ENCODE assay signal across 14 cellular contexts in the genomic region with DNA sequence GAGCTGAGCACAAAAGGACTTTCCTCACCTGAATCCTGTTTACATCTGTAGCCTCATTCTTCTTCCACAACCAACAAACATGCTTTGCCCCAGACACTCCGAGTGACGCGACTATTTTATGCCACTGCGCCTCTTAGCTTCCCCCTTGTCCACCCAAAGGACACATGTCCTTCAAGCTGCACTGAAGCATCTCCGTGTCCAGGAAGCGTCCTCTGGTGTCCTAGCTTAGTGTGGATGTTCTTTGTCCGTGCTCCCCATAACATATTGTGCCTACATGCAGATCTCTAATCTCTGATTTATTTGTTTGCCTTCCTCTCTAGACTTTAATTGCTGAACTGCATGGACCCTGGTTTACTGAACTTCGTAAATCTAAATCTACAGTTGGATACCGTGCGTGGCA. TPM values are rescaled to one million over a fixed set of nuclear protein-coding genes. Genes with fewer than 3 reads are reported as not detected.
DNase-seq lines count a peak whose midpoint lies in the region; ATAC-seq and TF ChIP-seq lines count a peak whose summit lies in the region.
"Had no signal": no experiment of that assay in that cellular context is flagged by ENCODE, and none has a peak within 500 bp of the region (broad histone marks: within the 10 kb centered on the region; RNA-seq: fewer than 3 reads in every experiment).

No MANE protein-coding gene starts in this region.

- H3K9me2 ChIP-seq in Karpas-422 (replicated peaks; ENCODE audit: insufficient read depth, low read length) (no peaks in the 10 kb centered on the region), PC-3 (replicated peaks; ENCODE audit: low read length) (no peaks in the 10 kb centered on the region)

- H2BK120ac ChIP-seq in neuronal stem cell (ENCODE audit: low read depth, low read length), result no peak overlapping the region

- H3K4me3 ChIP-seq in Karpas-422 (ENCODE audit: low read length) (no peak overlapping the region), PC-3 (ENCODE audit: low read length) (peak overlapping the region; percentile 21; the same call in 1 of the 2 replicates), neuronal stem cell (ENCODE audit: low read length in 2 of 2) (no peak overlapping the region)
- H3K4me3 ChIP-seq: BLaER1 treated with 17β-estradiol and CSF1 and Interleukin-3, amounts not matched to agents 10 nM and 100 nM; GM12878; K562 had no signal

- H3K27me3 ChIP-seq in Karpas-422 (ENCODE audit: low read length) (no peaks in the 10 kb centered on the region), PC-3 (ENCODE audit: low read length) (peaks cover 9% of the 10 kb centered on the region), neuronal stem cell (ENCODE audit: control insufficient read depth in 3 of 3, insufficient read depth in 3 of 3, low read depth in 1 of 3, low read length in 3 of 3) (no peaks in the 10 kb centered on the region)
- H3K27me3 ChIP-seq: BLaER1 treated with 17β-estradiol and CSF1 and Interleukin-3, amounts not matched to agents 10 nM and 100 nM had no signal

- POLR2A ChIA-PET in PC-3 (lab: Charles Lee; ENCODE audit: unreplicated experiment), result no interaction called here

- no peak overlapping the region for H3K18ac ChIP-seq in neuronal stem cell (ENCODE audit: low read length)

- H2BK12ac ChIP-seq in neuronal stem cell (ENCODE audit: low read length), result no peak overlapping the region

- no TSS peak for BruUV-seq in PC-3 (replicated peaks; lab: Mats Ljungman, UMichigan)

- H3K36me3 ChIP-seq in Karpas-422 (ENCODE audit: insufficient read depth, low read length) (no peaks in the 10 kb centered on the region), PC-3 (ENCODE audit: low read depth, low read length) (no peaks in the 10 kb centered on the region), neuronal stem cell (replicated peaks in 1 of 2; ENCODE audit: control insufficient read depth in 2 of 2, insufficient read depth in 2 of 2, low read length in 2 of 2) (no peaks in the 10 kb centered on the region)
- H3K36me3 ChIP-seq: BLaER1 treated with 17β-estradiol and CSF1 and Interleukin-3, amounts not matched to agents 10 nM and 100 nM had no signal

- no peak overlapping the region for H3K9ac ChIP-seq in Karpas-422 (ENCODE audit: low read length)
- H3K9ac ChIP-seq in PC-3 (ENCODE audit: low read length), result no peak overlapping the region
- no peak overlapping the region for H3K9ac ChIP-seq in neuronal stem cell (ENCODE audit: low read depth, low read length, poor library complexity)
- H3K9ac ChIP-seq: BLaER1 treated with 17β-estradiol and CSF1 and Interleukin-3, amounts not matched to agents 10 nM and 100 nM had no signal

- DNase-seq in DMS153 treated with DMSO at 0.1 percent for 48 hours (lab: John Stamatoyannopoulos, UW; ENCODE audit: unreplicated experiment), result peak; percentile 7
- DNase-seq in DMS153 (lab: John Stamatoyannopoulos, UW), result no peak
- no peak for DNase-seq in Karpas-422
- DNase-seq in PC-3, result no peak
- DNase-seq in neuronal stem cell (ENCODE audit: low spot score), result no peak
- no peak for DNase-seq in activated CD4-positive, alpha-beta T cell treated with anti-CD3 and anti-CD28 coated beads for 4 hours
- DNase-seq: NCI-H510A treated with DMSO at 0.1 percent for 48 hours, Right ventricle myocardium superior had no signal

- no CpG with 5 or more reads among the region's 10 CpGs for WGBS in neuronal stem cell (ENCODE audit: extremely low coverage in 2 of 2, insufficient read length in 2 of 2, insufficient replicate concordance in 1 of 2), 2 donors

- CTCF ChIA-PET in PC-3 (lab: Charles Lee), result no interaction called here

- H3K4ac ChIP-seq in neuronal stem cell (ENCODE audit: low read length), result no peak overlapping the region

- no peak overlapping the region for H2AK5ac ChIP-seq in neuronal stem cell (ENCODE audit: low read depth, low read length)

- H4K8ac ChIP-seq in neuronal stem cell (ENCODE audit: low read depth, low read length), result no peak overlapping the region

- ATAC-seq in PC-3, result no peak
- no peak for ATAC-seq in HG02938 (IDR thresholded peaks at IDR 0.05; ENCODE audit: unreplicated experiment)
- ATAC-seq in activated CD4-positive, CD25-positive, alpha-beta regulatory T cell treated with anti-CD3 and anti-CD28 coated beads, Interleukin-2, amount 50 U/mL, for 24 hours, result no peak
- ATAC-seq: GM12878, K562 had no signal

- H4K20me1 ChIP-seq in Karpas-422 (ENCODE audit: insufficient read depth, low read depth, low read length) (no peaks in the 10 kb centered on the region), PC-3 (ENCODE audit: low read length) (no peaks in the 10 kb centered on the region)
- H4K20me1 ChIP-seq: BLaER1 treated with 17β-estradiol and CSF1 and Interleukin-3, amounts not matched to agents 10 nM and 100 nM had no signal

- no peak overlapping the region for H4K91ac ChIP-seq in neuronal stem cell (ENCODE audit: low read depth, low read length, poor library complexity)

- H3K4me1 ChIP-seq in Karpas-422 (ENCODE audit: low read length) (peaks cover 27% of the 10 kb centered on the region), PC-3 (ENCODE audit: insufficient read depth, low read length) (no peaks in the 10 kb centered on the region), neuronal stem cell (ENCODE audit: control insufficient read depth in 2 of 2, insufficient read depth in 1 of 2, low read depth in 1 of 2, low read length in 2 of 2) (peaks cover 2 to 7% of the 10 kb centered on the region in 2 donors)

- no peak overlapping the region for H3K23ac ChIP-seq in neuronal stem cell (ENCODE audit: low read depth, low read length, poor library complexity)

- no peak overlapping the region for H3K14ac ChIP-seq in neuronal stem cell (ENCODE audit: low read length)

- no peak for TF ChIP-seq CTCF in PC-3 (conservative IDR thresholded peaks at IDR 0.05; ENCODE audit: low read depth, low read length)

- no peak overlapping the region for H2BK5ac ChIP-seq in neuronal stem cell (ENCODE audit: low read length)

- no peaks in the 10 kb centered on the region for H3K9me3 ChIP-seq in Karpas-422 (ENCODE audit: low read length)
- no peaks in the 10 kb centered on the region for H3K9me3 ChIP-seq in PC-3 (ENCODE audit: low read length)
- H3K9me3 ChIP-seq in neuronal stem cell (replicated peaks in 1 of 2; ENCODE audit: control insufficient read depth in 2 of 2, insufficient read depth in 1 of 2, low read depth in 1 of 2, low read length in 2 of 2), result peaks cover 0 to 2% of the 10 kb centered on the region in 2 donors

- H2AFZ ChIP-seq in Karpas-422 (ENCODE audit: low read length) (peak overlapping the region; percentile 68; the same call in 1 of the 2 replicates), PC-3 (ENCODE audit: low read length) (no peak overlapping the region), neuronal stem cell (ENCODE audit: low read length) (peak overlapping the region; percentile 7)

- peak overlapping the region; percentile 55 for H3K4me2 ChIP-seq in Karpas-422 (ENCODE audit: low read depth, low read length, poor library complexity, severe bottlenecking)
- peak overlapping the region; percentile 34 for H3K4me2 ChIP-seq in PC-3 (ENCODE audit: low read length)
- H3K4me2 ChIP-seq in neuronal stem cell (ENCODE audit: insufficient read depth, low read length, poor library complexity, severe bottlenecking), result no peak overlapping the region
- H3K4me2 ChIP-seq: BLaER1 treated with 17β-estradiol and CSF1 and Interleukin-3, amounts not matched to agents 10 nM and 100 nM had no signal

- H3K27ac ChIP-seq in Karpas-422 (ENCODE audit: low read length), result no peak overlapping the region
- H3K27ac ChIP-seq in PC-3 (ENCODE audit: low read length), result no peak overlapping the region
- H3K27ac ChIP-seq in neuronal stem cell (replicated peaks; ENCODE audit: low read length), result no peak overlapping the region
- H3K27ac ChIP-seq: 22Rv1; BLaER1 treated with 17β-estradiol and CSF1 and Interleukin-3, amounts not matched to agents 10 nM and 100 nM had no signal

- H3K79me2 ChIP-seq in Karpas-422 (ENCODE audit: low read length) (no peaks in the 10 kb centered on the region), PC-3 (ENCODE audit: low read length) (no peaks in the 10 kb centered on the region)

- H3K79me1 ChIP-seq in neuronal stem cell (ENCODE audit: low read depth, low read length), result no peaks in the 10 kb centered on the region

- no peaks in the 10 kb centered on the region for H3F3A ChIP-seq in PC-3 (ENCODE audit: low read length, unreplicated experiment)

- intact Hi-C loops in PC-3 (cut with micrococcal nuclease), result no loop called here

- H2BK15ac ChIP-seq in neuronal stem cell (ENCODE audit: low read length), result no peak overlapping the region

RNA-seq across cellular contexts. Expression of a gene that starts 20.1 kb away (rescaled TPM):
- 1.6 TPM in 2 replicates for total RNA-seq in Karpas-422 (2014; rRNA removed; shearing (Covaris generic); ENCODE audit: low replicate concordance)
- not detected in 2 replicates for total RNA-seq in PC-3 (2014; rRNA removed)
- 33.0 TPM for polyA plus RNA-seq in neuronal stem cell (2013, experiment 1 of 2)
- polyA plus RNA-seq in neuronal stem cell (2013, experiment 2 of 2), result 34.5 TPM
